Comparison of ENCODE assay signal across 20 cellular contexts in genomic region chr2:35082072-35082471, GRCh38.
"Had no signal": no experiment of that assay in that cellular context is flagged by ENCODE, and none has a peak within 500 bp of the region (broad histone marks: within the 10 kb centered on the region; RNA-seq: fewer than 3 reads in every experiment).

No MANE protein-coding gene starts in this region.

- H3K9me3 Mint-ChIP-seq: neural crest cell had no signal

- H3K4me3 ChIP-seq: coronary artery, heart right ventricle, ovary, stomach, thoracic aorta had no signal

- H3K36me3 ChIP-seq: heart right ventricle, ovary, stomach, thoracic aorta had no signal

- H3K27ac ChIP-seq: coronary artery, heart right ventricle, ovary, stomach, thoracic aorta had no signal

- H3K36me3 Mint-ChIP-seq: mesothelial cell of epicardium, natural killer cell had no signal

- H3K27me3 ChIP-seq: heart right ventricle, ovary, stomach had no signal

- H3K9me3 ChIP-seq: heart right ventricle, ovary, stomach, thoracic aorta had no signal

- DNase-seq: effector CD8-positive, alpha-beta T cell; foreskin melanocyte; heart right ventricle; hypothalamus; kidney glomerular epithelial cell; mammary epithelial cell; natural killer cell; nucleus accumbens; ovary; right cardiac atrium; small intestine; stimulated activated CD4-positive, alpha-beta T cell treated with anti-CD3 and anti-CD28 coated beads, Interleukin-12 subunit alpha, Interleukin-12 subunit beta, amount 100 ng/mL, for 4 hours; stimulated activated naive CD4-positive, alpha-beta T cell; stomach; substantia nigra; trophoblast cell had no signal

- H3K4me1 Mint-ChIP-seq: mesothelial cell of epicardium, natural killer cell, neural crest cell had no signal

- H3K4me1 ChIP-seq: heart right ventricle, stomach had no signal

- H3K4me3 Mint-ChIP-seq: mesothelial cell of epicardium, natural killer cell, neural crest cell had no signal

- H3K27ac Mint-ChIP-seq: mesothelial cell of epicardium, natural killer cell had no signal
